Comparison of ENCODE assay signal across 3 cellular contexts in the genomic region with DNA sequence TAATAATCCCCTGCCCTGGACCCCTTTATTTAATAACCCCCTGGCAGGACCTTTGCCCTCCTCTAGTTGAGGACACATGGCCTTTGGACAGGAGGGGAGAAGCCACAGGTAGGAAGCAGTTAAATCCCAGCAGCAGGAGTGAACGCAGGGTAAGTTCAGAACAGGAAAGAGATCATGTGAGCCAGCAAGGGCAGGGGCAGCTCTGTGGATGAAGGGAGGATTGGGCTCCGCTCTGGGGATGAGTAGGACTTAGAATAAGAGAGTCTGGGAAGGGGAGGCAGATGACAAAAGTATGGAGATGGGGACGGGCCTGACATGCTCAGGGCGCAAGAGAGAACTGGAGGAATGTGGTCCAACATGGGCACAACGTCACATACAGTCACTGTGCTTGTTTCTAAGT.
A peak's percentile ranks its signal among the peaks of the same experiment; 100 is the strongest.
TF ChIP-seq lines count a peak whose summit lies in the region.

No MANE protein-coding gene starts in this region.

TF ChIP-seq in HepG2, 621 proteins besides CTCF, POLR2A, EP300 and RAD21:
- TF ChIP-seq, protein P1, sequence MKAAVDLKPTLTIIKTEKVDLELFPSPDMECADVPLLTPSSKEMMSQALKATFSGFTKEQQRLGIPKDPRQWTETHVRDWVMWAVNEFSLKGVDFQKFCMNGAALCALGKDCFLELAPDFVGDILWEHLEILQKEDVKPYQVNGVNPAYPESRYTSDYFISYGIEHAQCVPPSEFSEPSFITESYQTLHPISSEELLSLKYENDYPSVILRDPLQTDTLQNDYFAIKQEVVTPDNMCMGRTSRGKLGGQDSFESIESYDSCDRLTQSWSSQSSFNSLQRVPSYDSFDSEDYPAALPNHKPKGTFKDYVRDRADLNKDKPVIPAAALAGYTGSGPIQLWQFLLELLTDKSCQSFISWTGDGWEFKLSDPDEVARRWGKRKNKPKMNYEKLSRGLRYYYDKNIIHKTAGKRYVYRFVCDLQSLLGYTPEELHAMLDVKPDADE (CRISPR knock-in tag; IDR thresholded peaks at IDR 0.05) = no peak
- TF ChIP-seq PPARG (CRISPR knock-in tag; conservative IDR thresholded peaks at IDR 0.05) = no peak
- TF ChIP-seq, protein P2, sequence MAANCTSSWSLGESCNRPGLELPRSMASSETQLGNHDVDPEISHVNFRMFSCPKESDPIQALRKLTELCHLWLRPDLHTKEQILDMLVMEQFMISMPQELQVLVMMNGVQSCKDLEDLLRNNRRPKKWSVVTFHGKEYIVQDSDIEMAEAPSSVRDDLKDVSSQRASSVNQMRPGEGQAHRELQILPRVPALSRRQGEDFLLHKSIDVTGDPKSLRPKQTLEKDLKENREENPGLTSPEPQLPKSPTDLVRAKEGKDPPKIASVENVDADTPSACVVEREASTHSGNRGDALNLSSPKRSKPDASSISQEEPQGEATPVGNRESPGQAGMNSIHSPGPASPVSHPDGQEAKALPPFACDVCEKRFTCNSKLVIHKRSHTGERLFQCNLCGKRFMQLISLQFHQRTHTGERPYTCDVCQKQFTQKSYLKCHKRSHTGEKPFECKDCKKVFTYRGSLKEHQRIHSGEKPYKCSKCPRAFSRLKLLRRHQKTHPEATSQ (CRISPR knock-in tag; IDR thresholded peaks at IDR 0.05; ENCODE audit: borderline replicate concordance) = no peak
- TF ChIP-seq SMARCE1 (IDR thresholded peaks at IDR 0.05; ENCODE audit: borderline replicate concordance) = no peak
- TF ChIP-seq ZNF652 (CRISPR knock-in tag; IDR thresholded peaks at IDR 0.05; ENCODE audit: borderline replicate concordance, low read depth) = 0 out of 2 replicates have a peak, but pooled peaks have one; percentile 20
- peak; percentile 24; the same call in 1 of the 2 replicates for TF ChIP-seq CREB1 (IDR thresholded peaks at IDR 0.05)
- no peak for TF ChIP-seq CREB1 (CRISPR knock-in tag; IDR thresholded peaks at IDR 0.05)
- no peak for TF ChIP-seq CAMTA2 (CRISPR knock-in tag; IDR thresholded peaks at IDR 0.05; ENCODE audit: borderline replicate concordance)
- TF ChIP-seq KDM5B (CRISPR knock-in tag; IDR thresholded peaks at IDR 0.05; ENCODE audit: borderline replicate concordance) = no peak

TF ChIP-seq in H1, 55 proteins besides CTCF, POLR2A, EP300 and RAD21:
- TF ChIP-seq SIRT6 (IDR thresholded peaks at IDR 0.05; ENCODE audit: low read length) = no peak
- TF ChIP-seq TEAD4 (IDR thresholded peaks at IDR 0.05; ENCODE audit: low read depth, low read length) = 0 out of 2 replicates have a peak, but pooled peaks have one; percentile 23

TF ChIP-seq in neural cell, 6 proteins besides CTCF, POLR2A, EP300 and RAD21:
- no peak for TF ChIP-seq SMC3 (conservative IDR thresholded peaks at IDR 0.05; ENCODE audit: poor library complexity)
- no peak for TF ChIP-seq EZH2 (IDR thresholded peaks at IDR 0.05; ENCODE audit: borderline replicate concordance, insufficient read depth, low read length, poor library complexity, severe bottlenecking)
- TF ChIP-seq, protein P3, sequence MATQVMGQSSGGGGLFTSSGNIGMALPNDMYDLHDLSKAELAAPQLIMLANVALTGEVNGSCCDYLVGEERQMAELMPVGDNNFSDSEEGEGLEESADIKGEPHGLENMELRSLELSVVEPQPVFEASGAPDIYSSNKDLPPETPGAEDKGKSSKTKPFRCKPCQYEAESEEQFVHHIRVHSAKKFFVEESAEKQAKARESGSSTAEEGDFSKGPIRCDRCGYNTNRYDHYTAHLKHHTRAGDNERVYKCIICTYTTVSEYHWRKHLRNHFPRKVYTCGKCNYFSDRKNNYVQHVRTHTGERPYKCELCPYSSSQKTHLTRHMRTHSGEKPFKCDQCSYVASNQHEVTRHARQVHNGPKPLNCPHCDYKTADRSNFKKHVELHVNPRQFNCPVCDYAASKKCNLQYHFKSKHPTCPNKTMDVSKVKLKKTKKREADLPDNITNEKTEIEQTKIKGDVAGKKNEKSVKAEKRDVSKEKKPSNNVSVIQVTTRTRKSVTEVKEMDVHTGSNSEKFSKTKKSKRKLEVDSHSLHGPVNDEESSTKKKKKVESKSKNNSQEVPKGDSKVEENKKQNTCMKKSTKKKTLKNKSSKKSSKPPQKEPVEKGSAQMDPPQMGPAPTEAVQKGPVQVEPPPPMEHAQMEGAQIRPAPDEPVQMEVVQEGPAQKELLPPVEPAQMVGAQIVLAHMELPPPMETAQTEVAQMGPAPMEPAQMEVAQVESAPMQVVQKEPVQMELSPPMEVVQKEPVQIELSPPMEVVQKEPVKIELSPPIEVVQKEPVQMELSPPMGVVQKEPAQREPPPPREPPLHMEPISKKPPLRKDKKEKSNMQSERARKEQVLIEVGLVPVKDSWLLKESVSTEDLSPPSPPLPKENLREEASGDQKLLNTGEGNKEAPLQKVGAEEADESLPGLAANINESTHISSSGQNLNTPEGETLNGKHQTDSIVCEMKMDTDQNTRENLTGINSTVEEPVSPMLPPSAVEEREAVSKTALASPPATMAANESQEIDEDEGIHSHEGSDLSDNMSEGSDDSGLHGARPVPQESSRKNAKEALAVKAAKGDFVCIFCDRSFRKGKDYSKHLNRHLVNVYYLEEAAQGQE (IDR thresholded peaks at IDR 0.05; ENCODE audit: borderline replicate concordance) = no peak
- TF ChIP-seq POLR2AphosphoS5 (IDR thresholded peaks at IDR 0.05) = no peak
- TF ChIP-seq TAF1 (IDR thresholded peaks at IDR 0.05; ENCODE audit: low read depth) = no peak
- TF ChIP-seq MXI1 (conservative IDR thresholded peaks at IDR 0.05; ENCODE audit: poor library complexity, severe bottlenecking) = no peak
